Comparison of ENCODE assay signal across 13 cellular contexts in the genomic region with DNA sequence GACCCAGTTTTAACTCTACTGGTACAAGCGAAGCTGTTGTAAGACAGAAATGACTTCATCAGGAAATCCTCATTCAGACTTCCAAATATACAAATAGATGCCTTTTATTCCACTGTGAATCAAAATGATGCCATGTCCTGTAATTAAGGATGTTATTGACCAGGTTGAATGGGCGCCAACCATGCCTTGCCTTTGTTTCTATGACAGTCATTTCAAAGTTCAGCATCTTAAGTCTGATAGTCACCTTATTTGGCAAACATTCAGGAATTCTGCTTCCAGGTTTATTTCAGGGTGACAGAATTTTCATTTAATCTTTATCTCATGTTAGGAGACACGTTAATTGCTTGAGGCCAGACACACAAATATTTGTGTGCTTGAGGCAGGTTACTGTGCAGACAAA.
DNase-seq lines count a peak whose midpoint lies in the region; ATAC-seq, FAIRE-seq and TF ChIP-seq lines count a peak whose summit lies in the region.
"Had no signal": no experiment of that assay in that cellular context is flagged by ENCODE, and none has a peak within 500 bp of the region (broad histone marks: within the 10 kb centered on the region; RNA-seq: fewer than 3 reads in every experiment).

No MANE protein-coding gene starts in this region.

- no peaks in the 10 kb centered on the region for H3K36me3 Mint-ChIP-seq in immature natural killer cell
- H3K36me3 Mint-ChIP-seq: CD4-positive, CD25-positive, alpha-beta regulatory T cell had no signal

- WGBS in small intestine, 3 donors = 33 to 55% (median 40%) methylated on average over 3 of the region's 3 CpGs
- 70 to 72% (median 71%) methylated on average over 3 of the region's 3 CpGs for WGBS in psoas muscle, 3 donors

- DNase-seq in NCI-H146 (lab: John Stamatoyannopoulos, UW) (peak; percentile 43), NCI-H146 treated with DMSO at 0.1 percent for 48 hours (lab: John Stamatoyannopoulos, UW; ENCODE audit: unreplicated experiment) (no peak), RCC 7860 (ENCODE audit: low spot score) (peak; percentile 59), foreskin keratinocyte (peak in 1 of 2 donors; percentile 15), small intestine (peak; percentile 66), GM12891 (ENCODE audit: insufficient read length, low spot score) (no peak), immature natural killer cell (no peak), psoas muscle (no peak)
- DNase-seq: activated naive CD4-positive, alpha-beta T cell treated with Interleukin-2 at 50 U/mL for 16 hours; CD4-positive, CD25-positive, alpha-beta regulatory T cell; NCI-H1105 treated with DMSO at 0.1 percent for 48 hours; thyroid gland had no signal

- H3K9me3 Mint-ChIP-seq in immature natural killer cell = peaks cover 0 to 4% (median 0%) of the 10 kb centered on the region in 6 donors

- H3K9me3 ChIP-seq in small intestine (ENCODE audit: control insufficient read depth, low read depth) (no peaks in the 10 kb centered on the region), psoas muscle (no peaks in the 10 kb centered on the region)
- H3K9me3 ChIP-seq: thyroid gland had no signal

- no peaks in the 10 kb centered on the region for H3K4me1 Mint-ChIP-seq in immature natural killer cell
- H3K4me1 Mint-ChIP-seq: CD4-positive, CD25-positive, alpha-beta regulatory T cell had no signal

- H3K27me3 ChIP-seq in foreskin keratinocyte (no peaks in the 10 kb centered on the region), small intestine (ENCODE audit: control insufficient read depth in 2 of 2, insufficient read depth in 2 of 2, low read length in 2 of 2) (no peaks in the 10 kb centered on the region), psoas muscle (ENCODE audit: insufficient read depth in 3 of 3, low read length in 2 of 3) (no peaks in the 10 kb centered on the region)
- H3K27me3 ChIP-seq: thyroid gland had no signal

- H3K27ac Mint-ChIP-seq in immature natural killer cell = no peak overlapping the region
- H3K27ac Mint-ChIP-seq: CD4-positive, CD25-positive, alpha-beta regulatory T cell had no signal

- TF ChIP-seq CTCF in foreskin keratinocyte (conservative IDR thresholded peaks at IDR 0.05) (no peak), psoas muscle (IDR thresholded peaks at IDR 0.05) (no peak)

- H3K27me3 Mint-ChIP-seq in immature natural killer cell (ENCODE audit: low read depth in 3 of 3) = peaks cover 0 to 2% (median 0%) of the 10 kb centered on the region in 3 donors
- H3K27me3 Mint-ChIP-seq: CD4-positive, CD25-positive, alpha-beta regulatory T cell had no signal

- no peak for FAIRE-seq in RCC 7860 (lab: Jason Lieb, UNC)
- no peak for FAIRE-seq in small intestine (lab: Jason Lieb, UNC)
- no peak for FAIRE-seq in GM12891 (lab: Jason Lieb, UNC)

- peak overlapping the region; percentile 68 for H3K27ac ChIP-seq in foreskin keratinocyte
- no peak overlapping the region for H3K27ac ChIP-seq in small intestine (ENCODE audit: low read depth in 1 of 2, low read length in 1 of 2)
- no peak overlapping the region for H3K27ac ChIP-seq in psoas muscle
- H3K27ac ChIP-seq: thyroid gland had no signal

- peaks cover 25% of the 10 kb centered on the region for H3K4me1 ChIP-seq in foreskin keratinocyte
- peaks cover 0 to 9% of the 10 kb centered on the region in 2 donors for H3K4me1 ChIP-seq in small intestine (ENCODE audit: control insufficient read depth in 2 of 2, insufficient read depth in 1 of 2, low read depth in 1 of 2, low read length in 1 of 2)
- peaks cover 11% of the 10 kb centered on the region for H3K4me1 ChIP-seq in psoas muscle

- no peak overlapping the region for H3K4me3 Mint-ChIP-seq in immature natural killer cell
- H3K4me3 Mint-ChIP-seq: CD4-positive, CD25-positive, alpha-beta regulatory T cell had no signal

- TF ChIP-seq POLR2A in GM12891 (IDR thresholded peaks at IDR 0.05; ENCODE audit: low read depth, low read length) = no peak

- H3K36me3 ChIP-seq in small intestine (ENCODE audit: control insufficient read depth in 2 of 2, insufficient read depth in 2 of 2, low read length in 2 of 2) (no peaks in the 10 kb centered on the region), psoas muscle (ENCODE audit: insufficient read depth in 1 of 2, low read depth in 1 of 2) (no peaks in the 10 kb centered on the region)
- H3K36me3 ChIP-seq: thyroid gland had no signal

- ATAC-seq in foreskin keratinocyte = no peak
- ATAC-seq in psoas muscle = no peak
- ATAC-seq: activated CD4-positive, CD25-positive, alpha-beta regulatory T cell treated with anti-CD3 and anti-CD28 coated beads, Interleukin-2, amount 50 U/mL, for 24 hours had no signal

- intact Hi-C loops in psoas muscle (cut with DNase I) = no loop called here

- H3K4me3 ChIP-seq in small intestine (ENCODE audit: low read depth in 1 of 2, low read length in 2 of 2) (no peak overlapping the region), psoas muscle (no peak overlapping the region)
- H3K4me3 ChIP-seq: thyroid gland had no signal

TF ChIP-seq in GM12891, 5 proteins besides CTCF, POLR2A, EP300 and RAD21:
- TF ChIP-seq POLR2AphosphoS5 (IDR thresholded peaks at IDR 0.05; ENCODE audit: low read depth, low read length) = no peak
- no peak for TF ChIP-seq TAF1 (IDR thresholded peaks at IDR 0.05; ENCODE audit: low read depth, low read length)
- no peak for TF ChIP-seq PAX5 (IDR thresholded peaks at IDR 0.05; ENCODE audit: insufficient read depth, low read length, severe bottlenecking)
- no peak for TF ChIP-seq POU2F2 (IDR thresholded peaks at IDR 0.05; ENCODE audit: low read depth, low read length)

Comparison
In these comparisons a context has a peak if more than half of its experiments do, and no peak if none do; other contexts are left out.
1. DNase-seq: peak in NCI-H146 (single experiment), RCC 7860 (single experiment) and small intestine (single experiment); none in NCI-H146 treated with DMSO at 0.1 percent for 48 hours (single experiment), GM12891 (single experiment), immature natural killer cell (0 of 3) and psoas muscle (0 of 2).